Comparison of ENCODE assay signal across 1 cellular context in the genomic region with DNA sequence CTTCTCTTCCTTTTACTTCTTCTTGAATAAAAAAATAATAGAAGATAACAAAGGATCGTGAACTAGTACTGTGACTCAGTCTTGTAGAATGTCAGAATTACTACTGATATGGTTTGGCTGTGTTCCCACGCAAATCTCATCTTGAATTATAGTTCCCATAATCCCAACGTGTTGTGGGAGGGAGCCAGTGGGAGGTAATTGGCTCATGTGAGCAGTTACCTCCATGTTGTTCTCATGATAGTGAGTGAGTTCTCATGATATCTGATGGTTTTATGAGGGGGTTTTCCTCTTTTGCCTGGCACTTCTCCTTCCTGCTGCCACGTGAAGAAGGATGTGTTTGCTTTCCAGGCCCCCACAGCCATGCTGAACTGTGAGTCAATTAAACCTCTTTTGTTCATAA.
TF ChIP-seq lines count a peak whose summit lies in the region.

No MANE protein-coding gene starts in this region.

TF ChIP-seq in endothelial cell of umbilical vein, 7 proteins besides CTCF, POLR2A, EP300 and RAD21 (continued from another document):
- TF ChIP-seq MYC (IDR thresholded peaks at IDR 0.05; ENCODE audit: low read depth, low read length) = no peak
- TF ChIP-seq GATA2 (IDR thresholded peaks at IDR 0.05; ENCODE audit: insufficient read depth, insufficient read length, low read depth, low read length) = no peak
TF ChIP-seq in endothelial cell of umbilical vein: peak in this region for 1.
